1 cellular context compared by ENCODE assay signal in genomic region chr3:151320131-151320530, GRCh38.
TF ChIP-seq lines count a peak whose summit lies in the region.

No MANE protein-coding gene starts in this region.

TF ChIP-seq in SK-N-SH, 30 proteins besides CTCF, POLR2A, EP300 and RAD21 (continued from another document):
- no peak for TF ChIP-seq ZBTB33 (IDR thresholded peaks at IDR 0.05; ENCODE audit: borderline replicate concordance, low read depth)
- TF ChIP-seq NRF1 (IDR thresholded peaks at IDR 0.05; ENCODE audit: low read depth, low read length) = no peak
- no peak for TF ChIP-seq USF2 (IDR thresholded peaks at IDR 0.05; ENCODE audit: borderline replicate concordance, low read depth, low read length)
- no peak for TF ChIP-seq JUND (IDR thresholded peaks at IDR 0.05)
- TF ChIP-seq MAX (IDR thresholded peaks at IDR 0.05; ENCODE audit: low read depth) = no peak
